ENCODE assay signal across 8 cellular contexts in genomic region chr14:101961011-101961721, GRCh38. TPM values are rescaled to one million over a fixed set of nuclear protein-coding genes. Genes with fewer than 3 reads are reported as not detected.
DNase-seq lines count a peak whose midpoint lies in the region; ATAC-seq and TF ChIP-seq lines count a peak whose summit lies in the region.

No MANE protein-coding gene starts in this region.

- TF ChIP-seq RAD21 in liver (IDR thresholded peaks at IDR 0.05), result peak; percentile 87 to 94

- WGBS in liver, result 31% methylated on average over 19 of the region's 19 CpGs

- no peaks in the 10 kb centered on the region for H3K9me3 ChIP-seq in liver (ENCODE audit: control insufficient read depth in 4 of 4, low read length in 3 of 4)

- peaks cover 4 to 17% (median 13%) of the 10 kb centered on the region in 4 donors for H3K4me1 ChIP-seq in liver (ENCODE audit: control insufficient read depth in 4 of 4, insufficient read depth in 4 of 4, low read length in 3 of 4)

- H3K36me3 ChIP-seq in liver (ENCODE audit: control insufficient read depth in 4 of 4, insufficient read depth in 3 of 4, low read depth in 1 of 4, low read length in 3 of 4), result no peaks in the 10 kb centered on the region

- no peak overlapping the region for H3K9ac ChIP-seq in liver (ENCODE audit: low read depth in 1 of 2, low read length in 2 of 2)

- H3K4me3 ChIP-seq in liver (ENCODE audit: low read depth in 1 of 3, low read length in 3 of 3), result no peak overlapping the region

- ATAC-seq in HG03378 (IDR thresholded peaks at IDR 0.05; ENCODE audit: unreplicated experiment) (peak; percentile 36), HG02884 (IDR thresholded peaks at IDR 0.05; ENCODE audit: unreplicated experiment) (no peak)

- DNase-seq in C1 segment of cervical spinal cord (lab: John Stamatoyannopoulos, UW) (peak in 11 of 14 donors; percentile 3 to 70 (median 41)), NCI-H82 (lab: John Stamatoyannopoulos, UW) (peak; percentile 89), dedifferentiated amniotic fluid mesenchymal stem cell (ENCODE audit: extremely low spot score) (peak; percentile 66)
- DNase-seq in activated CD4-positive, alpha-beta T cell treated with anti-CD3 and anti-CD28 coated beads, Interleukin-2, amount 50 U/mL, for 24 hours (ENCODE audit: low read depth in 1 of 2, low spot score in 1 of 2), result peak; percentile 53 to 71
- peak in 2 of 3 experiments; percentile 59 to 60 for DNase-seq in stimulated activated CD4-positive, alpha-beta T cell treated with anti-CD3 and anti-CD28 coated beads, TNF-alpha, amount 100 ng/mL, for 4 hours (ENCODE audit: low read depth in 3 of 3)

- H3K27me3 ChIP-seq in liver (ENCODE audit: control insufficient read depth in 4 of 4, insufficient read depth in 4 of 4, low read length in 3 of 4), result no peaks in the 10 kb centered on the region

- H3K27ac ChIP-seq in liver (ENCODE audit: low read depth in 1 of 2, low read length in 2 of 2), result no peak overlapping the region

- peak; percentile 83 for TF ChIP-seq CTCF in liver (IDR thresholded peaks at IDR 0.05; ENCODE audit: low read depth, low read length, missing input control)

TF ChIP-seq in liver, 16 proteins besides CTCF, POLR2A, EP300 and RAD21:
- TF ChIP-seq HNF4G (IDR thresholded peaks at IDR 0.05) (no peak), YY1 (IDR thresholded peaks at IDR 0.05) (no peak), ZBTB33 (IDR thresholded peaks at IDR 0.05) (no peak), RXRA (IDR thresholded peaks at IDR 0.05) (no peak), FOXA2 (IDR thresholded peaks at IDR 0.05) (no peak), FOXA1 (IDR thresholded peaks at IDR 0.05) (no peak), HNF4A (conservative IDR thresholded peaks at IDR 0.05) (no peak), TAF1 (conservative IDR thresholded peaks at IDR 0.05) (no peak), ATF3 (IDR thresholded peaks at IDR 0.05) (no peak), EGR1 (IDR thresholded peaks at IDR 0.05; ENCODE audit: low read depth in 2 of 2) (no peak), MAX (IDR thresholded peaks at IDR 0.05) (no peak)

RNA-seq across cellular contexts. Expression of gene DYNC1H1, which starts 3.2 kb away (rescaled TPM):
- 100 to 1,000 TPM; 112 to 201 TPM for total RNA-seq in liver
- 10 to 100 TPM; 50.3 to 53.3 TPM for polyA plus RNA-seq in liver
